ENCODE assay signal across 1 cellular context in the genomic region with DNA sequence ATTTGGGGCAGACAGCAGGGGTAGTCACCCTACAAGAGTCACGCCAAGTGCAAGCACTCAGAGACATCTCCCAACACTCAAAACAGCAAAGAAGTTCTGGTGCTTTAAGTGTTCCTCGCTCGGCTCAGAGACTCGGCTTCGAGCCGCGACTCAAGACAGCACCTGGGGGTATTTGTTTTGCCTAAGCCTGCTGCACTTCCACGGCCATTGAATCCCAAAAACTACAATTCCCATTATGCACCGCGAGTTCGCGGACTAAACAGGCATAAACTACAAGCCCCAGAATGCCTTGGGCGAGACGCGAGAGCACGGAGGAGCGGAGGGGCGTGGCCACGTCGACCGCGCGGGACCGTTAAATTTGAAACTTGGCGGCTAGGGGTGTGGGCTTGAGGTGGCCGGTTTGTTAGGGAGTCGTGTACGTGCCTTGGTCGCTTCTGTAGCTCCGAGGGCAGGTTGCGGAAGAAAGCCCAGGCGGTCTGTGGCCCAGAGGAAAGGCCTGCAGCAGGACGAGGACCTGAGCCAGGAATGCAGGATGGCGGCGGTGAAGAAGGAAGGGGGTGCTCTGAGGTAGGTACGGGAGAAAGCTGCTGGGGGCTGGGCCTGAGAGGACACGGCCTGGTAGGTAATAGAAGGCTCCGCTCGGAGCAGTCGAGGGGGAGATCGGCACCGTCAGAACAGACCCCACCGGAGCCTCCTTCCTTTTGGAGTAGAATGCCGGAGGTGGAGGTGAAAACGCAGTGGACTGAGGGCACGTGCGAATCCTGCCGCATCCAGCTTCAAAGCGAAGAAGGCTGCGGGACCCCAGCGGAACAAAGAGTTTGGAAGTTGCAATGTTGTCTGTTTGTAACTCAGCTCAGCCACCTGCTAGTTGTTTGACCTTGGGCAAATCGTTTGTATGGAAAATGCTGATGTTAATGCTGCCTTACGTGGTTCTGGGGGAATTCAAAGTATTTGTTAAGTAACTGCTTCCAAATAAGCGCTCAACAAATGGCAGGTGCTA.
TF ChIP-seq lines count a peak whose summit lies in the region.

A gene with protein sequence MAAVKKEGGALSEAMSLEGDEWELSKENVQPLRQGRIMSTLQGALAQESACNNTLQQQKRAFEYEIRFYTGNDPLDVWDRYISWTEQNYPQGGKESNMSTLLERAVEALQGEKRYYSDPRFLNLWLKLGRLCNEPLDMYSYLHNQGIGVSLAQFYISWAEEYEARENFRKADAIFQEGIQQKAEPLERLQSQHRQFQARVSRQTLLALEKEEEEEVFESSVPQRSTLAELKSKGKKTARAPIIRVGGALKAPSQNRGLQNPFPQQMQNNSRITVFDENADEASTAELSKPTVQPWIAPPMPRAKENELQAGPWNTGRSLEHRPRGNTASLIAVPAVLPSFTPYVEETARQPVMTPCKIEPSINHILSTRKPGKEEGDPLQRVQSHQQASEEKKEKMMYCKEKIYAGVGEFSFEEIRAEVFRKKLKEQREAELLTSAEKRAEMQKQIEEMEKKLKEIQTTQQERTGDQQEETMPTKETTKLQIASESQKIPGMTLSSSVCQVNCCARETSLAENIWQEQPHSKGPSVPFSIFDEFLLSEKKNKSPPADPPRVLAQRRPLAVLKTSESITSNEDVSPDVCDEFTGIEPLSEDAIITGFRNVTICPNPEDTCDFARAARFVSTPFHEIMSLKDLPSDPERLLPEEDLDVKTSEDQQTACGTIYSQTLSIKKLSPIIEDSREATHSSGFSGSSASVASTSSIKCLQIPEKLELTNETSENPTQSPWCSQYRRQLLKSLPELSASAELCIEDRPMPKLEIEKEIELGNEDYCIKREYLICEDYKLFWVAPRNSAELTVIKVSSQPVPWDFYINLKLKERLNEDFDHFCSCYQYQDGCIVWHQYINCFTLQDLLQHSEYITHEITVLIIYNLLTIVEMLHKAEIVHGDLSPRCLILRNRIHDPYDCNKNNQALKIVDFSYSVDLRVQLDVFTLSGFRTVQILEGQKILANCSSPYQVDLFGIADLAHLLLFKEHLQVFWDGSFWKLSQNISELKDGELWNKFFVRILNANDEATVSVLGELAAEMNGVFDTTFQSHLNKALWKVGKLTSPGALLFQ (plus strand): TSS at position 381 of the 1,000 bp plus-strand sequence. CDS start 152 bp downstream, at position 533.

TF ChIP-seq in HepG2, 621 proteins besides CTCF, POLR2A, EP300 and RAD21 (continued from another document and continues in another):
- TF ChIP-seq ZNF646 (CRISPR knock-in tag; IDR thresholded peaks at IDR 0.05) (no peak), RARG (CRISPR knock-in tag; IDR thresholded peaks at IDR 0.05; ENCODE audit: low read depth) (no peak), ZNF530 (CRISPR knock-in tag; IDR thresholded peaks at IDR 0.05; ENCODE audit: low read depth) (no peak), ZNF839 (CRISPR knock-in tag; IDR thresholded peaks at IDR 0.05; ENCODE audit: borderline replicate concordance) (peak; percentile 97; the same call in 1 of the 2 replicates), HES4 (CRISPR knock-in tag; IDR thresholded peaks at IDR 0.05; ENCODE audit: borderline replicate concordance) (0 out of 2 replicates have a peak, but pooled peaks have one; percentile 13), SMYD3 (CRISPR knock-in tag; IDR thresholded peaks at IDR 0.05) (peak; percentile 95), ZNF850 (CRISPR knock-in tag; conservative IDR thresholded peaks at IDR 0.05) (no peak), KAT7 (CRISPR knock-in tag; IDR thresholded peaks at IDR 0.05; ENCODE audit: borderline replicate concordance) (no peak; the same call in 1 of the 2 replicates), TBX3 (IDR thresholded peaks at IDR 0.05; ENCODE audit: borderline replicate concordance) (no peak), MTF2 (CRISPR knock-in tag; IDR thresholded peaks at IDR 0.05; ENCODE audit: borderline replicate concordance) (0 out of 2 replicates have a peak, but pooled peaks have one; percentile 39), PAWR (CRISPR knock-in tag; IDR thresholded peaks at IDR 0.05; ENCODE audit: borderline replicate concordance) (no peak), TBP (CRISPR knock-in tag; IDR thresholded peaks at IDR 0.05) (no peak), SIX4 (CRISPR knock-in tag; IDR thresholded peaks at IDR 0.05) (peak; percentile 59), ZNF672 (CRISPR knock-in tag; IDR thresholded peaks at IDR 0.05) (no peak), MXI1 (IDR thresholded peaks at IDR 0.05; ENCODE audit: borderline replicate concordance, low read depth, low read length) (peak; percentile 98), CERS6 (CRISPR knock-in tag; IDR thresholded peaks at IDR 0.05) (no peak), ZNF660 (CRISPR knock-in tag; IDR thresholded peaks at IDR 0.05; ENCODE audit: borderline replicate concordance, low read depth) (no peak), AKAP8 (CRISPR knock-in tag; IDR thresholded peaks at IDR 0.05) (peak; percentile 70; the same call in 1 of the 2 replicates), ZNF713 (CRISPR knock-in tag; IDR thresholded peaks at IDR 0.05) (no peak), ZSCAN25 (CRISPR knock-in tag; IDR thresholded peaks at IDR 0.05) (peak; percentile 52; the same call in 1 of the 2 replicates), ZNF343 (CRISPR knock-in tag; IDR thresholded peaks at IDR 0.05) (peak; percentile 51; the same call in 1 of the 2 replicates), ZFP90 (CRISPR knock-in tag; IDR thresholded peaks at IDR 0.05; ENCODE audit: borderline replicate concordance) (peak; percentile 85), NPAS2 (CRISPR knock-in tag; IDR thresholded peaks at IDR 0.05; ENCODE audit: borderline replicate concordance) (no peak)
- TF ChIP-seq, protein P1, sequence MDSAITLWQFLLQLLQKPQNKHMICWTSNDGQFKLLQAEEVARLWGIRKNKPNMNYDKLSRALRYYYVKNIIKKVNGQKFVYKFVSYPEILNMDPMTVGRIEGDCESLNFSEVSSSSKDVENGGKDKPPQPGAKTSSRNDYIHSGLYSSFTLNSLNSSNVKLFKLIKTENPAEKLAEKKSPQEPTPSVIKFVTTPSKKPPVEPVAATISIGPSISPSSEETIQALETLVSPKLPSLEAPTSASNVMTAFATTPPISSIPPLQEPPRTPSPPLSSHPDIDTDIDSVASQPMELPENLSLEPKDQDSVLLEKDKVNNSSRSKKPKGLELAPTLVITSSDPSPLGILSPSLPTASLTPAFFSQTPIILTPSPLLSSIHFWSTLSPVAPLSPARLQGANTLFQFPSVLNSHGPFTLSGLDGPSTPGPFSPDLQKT (CRISPR knock-in tag; IDR thresholded peaks at IDR 0.05; ENCODE audit: borderline replicate concordance): no peak
- TF ChIP-seq, protein P2, sequence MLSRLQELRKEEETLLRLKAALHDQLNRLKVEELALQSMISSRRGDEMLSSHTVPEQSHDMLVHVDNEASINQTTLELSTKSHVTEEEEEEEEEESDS (CRISPR knock-in tag; IDR thresholded peaks at IDR 0.05; ENCODE audit: borderline replicate concordance): no peak
- TF ChIP-seq, protein P3, sequence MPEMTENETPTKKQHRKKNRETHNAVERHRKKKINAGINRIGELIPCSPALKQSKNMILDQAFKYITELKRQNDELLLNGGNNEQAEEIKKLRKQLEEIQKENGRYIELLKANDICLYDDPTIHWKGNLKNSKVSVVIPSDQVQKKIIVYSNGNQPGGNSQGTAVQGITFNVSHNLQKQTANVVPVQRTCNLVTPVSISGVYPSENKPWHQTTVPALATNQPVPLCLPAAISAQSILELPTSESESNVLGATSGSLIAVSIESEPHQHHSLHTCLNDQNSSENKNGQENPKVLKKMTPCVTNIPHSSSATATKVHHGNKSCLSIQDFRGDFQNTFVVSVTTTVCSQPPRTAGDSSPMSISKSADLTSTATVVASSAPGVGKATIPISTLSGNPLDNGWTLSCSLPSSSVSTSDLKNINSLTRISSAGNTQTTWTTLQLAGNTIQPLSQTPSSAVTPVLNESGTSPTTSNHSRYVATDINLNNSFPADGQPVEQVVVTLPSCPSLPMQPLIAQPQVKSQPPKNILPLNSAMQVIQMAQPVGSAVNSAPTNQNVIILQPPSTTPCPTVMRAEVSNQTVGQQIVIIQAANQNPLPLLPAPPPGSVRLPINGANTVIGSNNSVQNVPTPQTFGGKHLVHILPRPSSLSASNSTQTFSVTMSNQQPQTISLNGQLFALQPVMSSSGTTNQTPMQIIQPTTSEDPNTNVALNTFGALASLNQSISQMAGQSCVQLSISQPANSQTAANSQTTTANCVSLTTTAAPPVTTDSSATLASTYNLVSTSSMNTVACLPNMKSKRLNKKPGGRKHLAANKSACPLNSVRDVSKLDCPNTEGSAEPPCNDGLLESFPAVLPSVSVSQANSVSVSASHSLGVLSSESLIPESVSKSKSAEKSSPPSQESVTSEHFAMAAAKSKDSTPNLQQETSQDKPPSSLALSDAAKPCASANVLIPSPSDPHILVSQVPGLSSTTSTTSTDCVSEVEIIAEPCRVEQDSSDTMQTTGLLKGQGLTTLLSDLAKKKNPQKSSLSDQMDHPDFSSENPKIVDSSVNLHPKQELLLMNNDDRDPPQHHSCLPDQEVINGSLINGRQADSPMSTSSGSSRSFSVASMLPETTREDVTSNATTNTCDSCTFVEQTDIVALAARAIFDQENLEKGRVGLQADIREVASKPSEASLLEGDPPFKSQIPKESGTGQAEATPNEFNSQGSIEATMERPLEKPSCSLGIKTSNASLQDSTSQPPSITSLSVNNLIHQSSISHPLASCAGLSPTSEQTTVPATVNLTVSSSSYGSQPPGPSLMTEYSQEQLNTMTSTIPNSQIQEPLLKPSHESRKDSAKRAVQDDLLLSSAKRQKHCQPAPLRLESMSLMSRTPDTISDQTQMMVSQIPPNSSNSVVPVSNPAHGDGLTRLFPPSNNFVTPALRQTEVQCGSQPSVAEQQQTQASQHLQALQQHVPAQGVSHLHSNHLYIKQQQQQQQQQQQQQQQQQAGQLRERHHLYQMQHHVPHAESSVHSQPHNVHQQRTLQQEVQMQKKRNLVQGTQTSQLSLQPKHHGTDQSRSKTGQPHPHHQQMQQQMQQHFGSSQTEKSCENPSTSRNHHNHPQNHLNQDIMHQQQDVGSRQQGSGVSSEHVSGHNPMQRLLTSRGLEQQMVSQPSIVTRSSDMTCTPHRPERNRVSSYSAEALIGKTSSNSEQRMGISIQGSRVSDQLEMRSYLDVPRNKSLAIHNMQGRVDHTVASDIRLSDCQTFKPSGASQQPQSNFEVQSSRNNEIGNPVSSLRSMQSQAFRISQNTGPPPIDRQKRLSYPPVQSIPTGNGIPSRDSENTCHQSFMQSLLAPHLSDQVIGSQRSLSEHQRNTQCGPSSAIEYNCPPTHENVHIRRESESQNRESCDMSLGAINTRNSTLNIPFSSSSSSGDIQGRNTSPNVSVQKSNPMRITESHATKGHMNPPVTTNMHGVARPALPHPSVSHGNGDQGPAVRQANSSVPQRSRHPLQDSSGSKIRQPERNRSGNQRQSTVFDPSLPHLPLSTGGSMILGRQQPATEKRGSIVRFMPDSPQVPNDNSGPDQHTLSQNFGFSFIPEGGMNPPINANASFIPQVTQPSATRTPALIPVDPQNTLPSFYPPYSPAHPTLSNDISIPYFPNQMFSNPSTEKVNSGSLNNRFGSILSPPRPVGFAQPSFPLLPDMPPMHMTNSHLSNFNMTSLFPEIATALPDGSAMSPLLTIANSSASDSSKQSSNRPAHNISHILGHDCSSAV (CRISPR knock-in tag; IDR thresholded peaks at IDR 0.05; ENCODE audit: borderline replicate concordance): no peak
- TF ChIP-seq, protein P4, sequence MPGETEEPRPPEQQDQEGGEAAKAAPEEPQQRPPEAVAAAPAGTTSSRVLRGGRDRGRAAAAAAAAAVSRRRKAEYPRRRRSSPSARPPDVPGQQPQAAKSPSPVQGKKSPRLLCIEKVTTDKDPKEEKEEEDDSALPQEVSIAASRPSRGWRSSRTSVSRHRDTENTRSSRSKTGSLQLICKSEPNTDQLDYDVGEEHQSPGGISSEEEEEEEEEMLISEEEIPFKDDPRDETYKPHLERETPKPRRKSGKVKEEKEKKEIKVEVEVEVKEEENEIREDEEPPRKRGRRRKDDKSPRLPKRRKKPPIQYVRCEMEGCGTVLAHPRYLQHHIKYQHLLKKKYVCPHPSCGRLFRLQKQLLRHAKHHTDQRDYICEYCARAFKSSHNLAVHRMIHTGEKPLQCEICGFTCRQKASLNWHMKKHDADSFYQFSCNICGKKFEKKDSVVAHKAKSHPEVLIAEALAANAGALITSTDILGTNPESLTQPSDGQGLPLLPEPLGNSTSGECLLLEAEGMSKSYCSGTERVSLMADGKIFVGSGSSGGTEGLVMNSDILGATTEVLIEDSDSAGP (CRISPR knock-in tag; IDR thresholded peaks at IDR 0.05; ENCODE audit: borderline replicate concordance): peak; percentile 89
